1 cellular context compared by ENCODE assay signal in the genomic region with DNA sequence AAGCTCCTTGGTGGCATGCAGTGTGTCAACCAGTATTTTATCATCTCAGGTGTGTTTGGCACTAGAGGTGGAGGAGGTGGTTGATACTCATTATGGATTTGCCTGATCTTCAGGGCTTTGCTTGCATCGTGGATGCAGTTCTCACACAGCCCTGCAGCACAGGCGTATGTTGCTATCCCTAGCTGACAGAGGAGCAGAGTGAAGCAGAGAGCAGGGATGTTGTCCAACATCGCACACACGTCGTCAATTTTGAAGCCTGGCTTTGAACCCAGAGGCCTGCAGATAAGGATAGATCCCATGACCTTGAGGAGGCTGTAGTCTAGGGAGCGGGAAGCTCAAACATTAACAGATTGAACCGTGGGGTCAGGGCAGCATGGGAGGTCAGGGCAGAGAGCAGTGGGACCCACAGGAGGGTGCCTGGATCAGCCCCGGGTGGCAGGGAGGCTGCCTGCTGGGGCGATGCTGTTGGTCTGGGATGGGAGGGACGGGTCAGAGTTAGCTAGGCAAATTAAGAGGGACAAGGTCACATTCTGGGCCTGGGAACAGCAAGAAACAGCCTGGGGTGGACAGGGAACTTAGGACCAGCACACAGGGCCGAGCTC.
TF ChIP-seq lines count a peak whose summit lies in the region.

No MANE protein-coding gene starts in this region.

TF ChIP-seq in GM12878, 131 proteins besides CTCF, POLR2A, EP300 and RAD21:
- no peak for TF ChIP-seq BMI1 (IDR thresholded peaks at IDR 0.05; ENCODE audit: borderline replicate concordance)
- TF ChIP-seq ZNF24 (IDR thresholded peaks at IDR 0.05) = no peak
- TF ChIP-seq SPI1 (IDR thresholded peaks at IDR 0.05; ENCODE audit: borderline replicate concordance, insufficient read depth, low read depth, low read length) = no peak
- no peak for TF ChIP-seq RFX5 (IDR thresholded peaks at IDR 0.05; ENCODE audit: low read depth, low read length)
- no peak for TF ChIP-seq ZSCAN29 (IDR thresholded peaks at IDR 0.05)
- TF ChIP-seq GATAD2B (conservative IDR thresholded peaks at IDR 0.05; ENCODE audit: low read depth) = no peak
- TF ChIP-seq, protein P1, sequence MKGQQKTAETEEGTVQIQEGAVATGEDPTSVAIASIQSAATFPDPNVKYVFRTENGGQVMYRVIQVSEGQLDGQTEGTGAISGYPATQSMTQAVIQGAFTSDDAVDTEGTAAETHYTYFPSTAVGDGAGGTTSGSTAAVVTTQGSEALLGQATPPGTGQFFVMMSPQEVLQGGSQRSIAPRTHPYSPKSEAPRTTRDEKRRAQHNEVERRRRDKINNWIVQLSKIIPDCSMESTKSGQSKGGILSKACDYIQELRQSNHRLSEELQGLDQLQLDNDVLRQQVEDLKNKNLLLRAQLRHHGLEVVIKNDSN (IDR thresholded peaks at IDR 0.05; ENCODE audit: borderline replicate concordance, extremely low read length, insufficient read depth, low read depth, low read length) = no peak
- TF ChIP-seq, protein P2, sequence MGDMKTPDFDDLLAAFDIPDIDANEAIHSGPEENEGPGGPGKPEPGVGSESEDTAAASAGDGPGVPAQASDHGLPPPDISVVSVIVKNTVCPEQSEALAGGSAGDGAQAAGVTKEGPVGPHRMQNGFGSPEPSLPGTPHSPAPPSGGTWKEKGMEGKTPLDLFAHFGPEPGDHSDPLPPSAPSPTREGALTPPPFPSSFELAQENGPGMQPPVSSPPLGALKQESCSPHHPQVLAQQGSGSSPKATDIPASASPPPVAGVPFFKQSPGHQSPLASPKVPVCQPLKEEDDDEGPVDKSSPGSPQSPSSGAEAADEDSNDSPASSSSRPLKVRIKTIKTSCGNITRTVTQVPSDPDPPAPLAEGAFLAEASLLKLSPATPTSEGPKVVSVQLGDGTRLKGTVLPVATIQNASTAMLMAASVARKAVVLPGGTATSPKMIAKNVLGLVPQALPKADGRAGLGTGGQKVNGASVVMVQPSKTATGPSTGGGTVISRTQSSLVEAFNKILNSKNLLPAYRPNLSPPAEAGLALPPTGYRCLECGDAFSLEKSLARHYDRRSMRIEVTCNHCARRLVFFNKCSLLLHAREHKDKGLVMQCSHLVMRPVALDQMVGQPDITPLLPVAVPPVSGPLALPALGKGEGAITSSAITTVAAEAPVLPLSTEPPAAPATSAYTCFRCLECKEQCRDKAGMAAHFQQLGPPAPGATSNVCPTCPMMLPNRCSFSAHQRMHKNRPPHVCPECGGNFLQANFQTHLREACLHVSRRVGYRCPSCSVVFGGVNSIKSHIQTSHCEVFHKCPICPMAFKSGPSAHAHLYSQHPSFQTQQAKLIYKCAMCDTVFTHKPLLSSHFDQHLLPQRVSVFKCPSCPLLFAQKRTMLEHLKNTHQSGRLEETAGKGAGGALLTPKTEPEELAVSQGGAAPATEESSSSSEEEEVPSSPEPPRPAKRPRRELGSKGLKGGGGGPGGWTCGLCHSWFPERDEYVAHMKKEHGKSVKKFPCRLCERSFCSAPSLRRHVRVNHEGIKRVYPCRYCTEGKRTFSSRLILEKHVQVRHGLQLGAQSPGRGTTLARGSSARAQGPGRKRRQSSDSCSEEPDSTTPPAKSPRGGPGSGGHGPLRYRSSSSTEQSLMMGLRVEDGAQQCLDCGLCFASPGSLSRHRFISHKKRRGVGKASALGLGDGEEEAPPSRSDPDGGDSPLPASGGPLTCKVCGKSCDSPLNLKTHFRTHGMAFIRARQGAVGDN (IDR thresholded peaks at IDR 0.05) = no peak
- TF ChIP-seq MTA3 (IDR thresholded peaks at IDR 0.05; ENCODE audit: borderline replicate concordance, low read length) = no peak
- TF ChIP-seq CREM (IDR thresholded peaks at IDR 0.05; ENCODE audit: low read depth) = no peak
- TF ChIP-seq ZNF217 (IDR thresholded peaks at IDR 0.05) = no peak
- no peak for TF ChIP-seq RBBP5 (conservative IDR thresholded peaks at IDR 0.05)
- TF ChIP-seq POLR2AphosphoS2 (IDR thresholded peaks at IDR 0.05; ENCODE audit: low read depth, low read length) = no peak
- TF ChIP-seq FOXM1 (IDR thresholded peaks at IDR 0.05; ENCODE audit: low read depth, low read length) = no peak
- no peak for TF ChIP-seq NR2C2 (IDR thresholded peaks at IDR 0.05; ENCODE audit: borderline replicate concordance, control insufficient read depth, insufficient read length, low read depth)
